Comparison of ENCODE assay signal across 1 cellular context in the genomic region with DNA sequence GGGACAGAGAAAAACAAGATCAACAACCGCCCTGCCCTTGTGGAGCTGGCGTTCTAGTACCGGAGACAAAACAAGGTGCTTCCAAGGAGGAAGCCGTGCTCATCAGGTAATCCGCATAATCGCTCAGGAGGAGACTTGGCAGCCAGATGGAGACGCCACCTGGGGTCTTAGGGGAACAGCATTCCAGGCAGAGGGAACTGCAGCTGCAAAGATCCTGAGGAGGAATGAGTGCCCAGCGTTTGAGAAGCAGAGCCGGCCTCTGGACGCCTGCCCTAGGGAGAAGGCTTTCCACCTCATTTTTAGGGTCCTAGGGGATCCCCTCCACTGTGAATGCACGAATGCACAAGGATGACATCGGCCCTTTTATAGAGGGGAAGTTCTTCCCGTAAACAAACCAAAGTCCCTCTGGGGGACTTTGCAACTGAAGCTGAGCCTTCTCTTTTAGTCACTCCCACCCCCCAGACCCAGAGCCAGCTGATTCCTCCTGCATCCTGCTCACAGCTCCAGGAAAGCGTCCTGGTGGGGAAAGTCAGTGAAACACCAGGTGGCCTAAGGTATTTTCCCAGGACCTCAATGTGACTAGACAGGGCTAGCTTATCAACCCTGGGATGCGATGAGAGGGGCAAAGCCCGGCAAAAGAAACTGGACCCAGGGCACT.
TF ChIP-seq lines count a peak whose summit lies in the region.

No MANE protein-coding gene starts in this region.

TF ChIP-seq in HCT116, 20 proteins besides CTCF, POLR2A, EP300 and RAD21 (continued from another document):
- TF ChIP-seq, protein P1, sequence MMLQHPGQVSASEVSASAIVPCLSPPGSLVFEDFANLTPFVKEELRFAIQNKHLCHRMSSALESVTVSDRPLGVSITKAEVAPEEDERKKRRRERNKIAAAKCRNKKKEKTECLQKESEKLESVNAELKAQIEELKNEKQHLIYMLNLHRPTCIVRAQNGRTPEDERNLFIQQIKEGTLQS (IDR thresholded peaks at IDR 0.05) = no peak
- TF ChIP-seq SRF (IDR thresholded peaks at IDR 0.05; ENCODE audit: low read depth) = no peak
- TF ChIP-seq EZH2phosphoT487 (IDR thresholded peaks at IDR 0.05; ENCODE audit: borderline replicate concordance) = no peak
